Comparison of ENCODE assay signal across 8 cellular contexts in genomic region chr5:149831492-149831891, GRCh38.
A peak's percentile ranks its signal among the peaks of the same experiment; 100 is the strongest.
DNase-seq lines count a peak whose midpoint lies in the region; ATAC-seq, FAIRE-seq and TF ChIP-seq lines count a peak whose summit lies in the region.

No MANE protein-coding gene starts in this region.

- H3K4me1 ChIP-seq in upper lobe of left lung, result peaks cover 0 to 4% (median 0%) of the 10 kb centered on the region in 4 donors

- no peaks in the 10 kb centered on the region for H3K9me3 ChIP-seq in upper lobe of left lung

- no peak for TF ChIP-seq CTCF in fibroblast of the aortic adventitia (IDR thresholded peaks at IDR 0.05; ENCODE audit: insufficient read depth, low read length)
- TF ChIP-seq CTCF in upper lobe of left lung (IDR thresholded peaks at IDR 0.05), result no peak
- no peak for TF ChIP-seq CTCF in coronary artery (IDR thresholded peaks at IDR 0.05)

- peak; percentile 67 for FAIRE-seq in GM12892 (lab: Jason Lieb, UNC)

- H3K27ac ChIP-seq in upper lobe of left lung, result no peak overlapping the region
- no peak overlapping the region for H3K27ac ChIP-seq in coronary artery

- no peak for TF ChIP-seq EP300 in upper lobe of left lung (IDR thresholded peaks at IDR 0.05)

- WGBS in upper lobe of left lung, 2 donors, result 69 to 72% methylated on average over 5 of the region's 5 CpGs

- TF ChIP-seq POLR2A in GM12892 (IDR thresholded peaks at IDR 0.05; ENCODE audit: low read depth, low read length) (no peak), upper lobe of left lung (IDR thresholded peaks at IDR 0.05) (no peak)

- no peaks in the 10 kb centered on the region for H3K27me3 ChIP-seq in upper lobe of left lung

- no peak overlapping the region for H3K4me3 ChIP-seq in fibroblast of the aortic adventitia (ENCODE audit: low read depth, low read length)
- no peak overlapping the region for H3K4me3 ChIP-seq in upper lobe of left lung
- no peak overlapping the region for H3K4me3 ChIP-seq in coronary artery

- peaks cover 0 to 7% (median under 1%) of the 10 kb centered on the region in 4 donors for H3K36me3 ChIP-seq in upper lobe of left lung

- peak; percentile 83 for ATAC-seq in GM21576 (IDR thresholded peaks at IDR 0.05; ENCODE audit: unreplicated experiment)
- ATAC-seq in upper lobe of left lung (ENCODE audit: low FRiP score in 2 of 2), result no peak
- no peak for ATAC-seq in GM19455 (IDR thresholded peaks at IDR 0.05; ENCODE audit: unreplicated experiment)

- DNase-seq in GM12892 (ENCODE audit: insufficient read length) (peak; percentile 46), M059J (ENCODE audit: low read depth) (peak; percentile 65), fibroblast of the aortic adventitia (ENCODE audit: low read depth) (peak; percentile 22), DMS114 treated with DMSO at 0.1 percent for 48 hours (lab: John Stamatoyannopoulos, UW; ENCODE audit: unreplicated experiment) (no peak), upper lobe of left lung (no peak), coronary artery (ENCODE audit: low spot score) (no peak)

Comparison
In these comparisons a context has a peak if more than half of its experiments do, and no peak if none do; other contexts are left out.
1. DNase-seq: peak in GM12892 (single experiment), M059J (single experiment) and fibroblast of the aortic adventitia (single experiment); none in DMS114 treated with DMSO at 0.1 percent for 48 hours (single experiment), upper lobe of left lung (0 of 2) and coronary artery (single experiment).